Comparison of ENCODE assay signal across 1 cellular context in genomic region chr1:228903573-228904122, GRCh38.
TF ChIP-seq lines count a peak whose summit lies in the region.

No MANE protein-coding gene starts in this region.

TF ChIP-seq in A549, 52 proteins besides CTCF, POLR2A, EP300 and RAD21 (continued from another document):
- TF ChIP-seq CHD2 (IDR thresholded peaks at IDR 0.05; ENCODE audit: low read length, partially characterized antibody) (no peak), NFE2L2 (conservative IDR thresholded peaks at IDR 0.05; ENCODE audit: low read length) (no peak), JUNB (IDR thresholded peaks at IDR 0.05) (no peak), MYC (IDR thresholded peaks at IDR 0.05; ENCODE audit: borderline replicate concordance, low read length) (no peak)
TF ChIP-seq in A549: peak in this region for 0.
